Comparison of ENCODE assay signal across 3 cellular contexts in the genomic region with DNA sequence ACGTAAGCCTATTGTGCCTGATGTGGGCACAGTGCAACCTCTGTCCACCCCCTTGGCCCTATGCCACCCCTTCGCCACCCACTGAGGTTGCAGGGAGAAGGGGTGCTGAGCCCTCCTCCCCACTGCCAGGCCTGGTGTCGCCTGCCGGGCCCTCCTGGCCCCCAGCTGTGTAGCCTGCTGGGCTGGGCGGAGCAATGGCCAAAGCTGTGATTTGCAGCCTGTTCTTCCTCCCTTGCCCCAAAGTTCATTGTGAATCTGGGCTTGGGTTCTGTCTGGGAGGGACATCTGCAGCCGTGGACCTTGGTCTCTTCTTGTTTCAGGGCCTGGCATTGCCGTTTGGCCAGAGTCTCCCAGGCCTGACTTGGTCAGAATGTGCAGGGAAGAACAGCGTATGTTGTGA.
TF ChIP-seq lines count a peak whose summit lies in the region.

No MANE protein-coding gene starts in this region.

TF ChIP-seq in HEK293, 187 proteins besides CTCF, POLR2A, EP300 and RAD21 (continued from another document):
- TF ChIP-seq, protein P1, sequence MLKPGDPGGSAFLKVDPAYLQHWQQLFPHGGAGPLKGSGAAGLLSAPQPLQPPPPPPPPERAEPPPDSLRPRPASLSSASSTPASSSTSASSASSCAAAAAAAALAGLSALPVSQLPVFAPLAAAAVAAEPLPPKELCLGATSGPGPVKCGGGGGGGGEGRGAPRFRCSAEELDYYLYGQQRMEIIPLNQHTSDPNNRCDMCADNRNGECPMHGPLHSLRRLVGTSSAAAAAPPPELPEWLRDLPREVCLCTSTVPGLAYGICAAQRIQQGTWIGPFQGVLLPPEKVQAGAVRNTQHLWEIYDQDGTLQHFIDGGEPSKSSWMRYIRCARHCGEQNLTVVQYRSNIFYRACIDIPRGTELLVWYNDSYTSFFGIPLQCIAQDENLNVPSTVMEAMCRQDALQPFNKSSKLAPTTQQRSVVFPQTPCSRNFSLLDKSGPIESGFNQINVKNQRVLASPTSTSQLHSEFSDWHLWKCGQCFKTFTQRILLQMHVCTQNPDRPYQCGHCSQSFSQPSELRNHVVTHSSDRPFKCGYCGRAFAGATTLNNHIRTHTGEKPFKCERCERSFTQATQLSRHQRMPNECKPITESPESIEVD (tag by site-specific recombination; IDR thresholded peaks at IDR 0.05), result no peak
- TF ChIP-seq ZNF140 (tag by site-specific recombination; IDR thresholded peaks at IDR 0.05), result no peak
- no peak for TF ChIP-seq ZNF223 (tag by site-specific recombination; IDR thresholded peaks at IDR 0.05)
- TF ChIP-seq GLIS1 (tag by site-specific recombination; IDR thresholded peaks at IDR 0.05), result peak; percentile 72
- TF ChIP-seq ZNF423 (tag by site-specific recombination; IDR thresholded peaks at IDR 0.05), result 0 out of 2 replicates have a peak, but pooled peaks have one; percentile 37
- TF ChIP-seq SP7 (tag by site-specific recombination; IDR thresholded peaks at IDR 0.05), result no peak

TF ChIP-seq in WTC11, 78 proteins besides CTCF, POLR2A, EP300 and RAD21 (continued from another document):
- no peak for TF ChIP-seq ZNF281 (CRISPR knock-in tag; IDR thresholded peaks at IDR 0.05)

TF ChIP-seq in liver, 16 proteins besides CTCF, POLR2A, EP300 and RAD21 (continued from another document):
- TF ChIP-seq MAX (IDR thresholded peaks at IDR 0.05), result no peak
- peak in 1 of 2 donors; percentile 31 for TF ChIP-seq JUND (IDR thresholded peaks at IDR 0.05)
- TF ChIP-seq FOXA1 (IDR thresholded peaks at IDR 0.05), result no peak
- peak; percentile 17 to 70 for TF ChIP-seq RXRA (IDR thresholded peaks at IDR 0.05)
- TF ChIP-seq ZBTB33 (IDR thresholded peaks at IDR 0.05), result no peak
- peak; percentile 60 for TF ChIP-seq YY1 (IDR thresholded peaks at IDR 0.05)
- TF ChIP-seq, protein P2, sequence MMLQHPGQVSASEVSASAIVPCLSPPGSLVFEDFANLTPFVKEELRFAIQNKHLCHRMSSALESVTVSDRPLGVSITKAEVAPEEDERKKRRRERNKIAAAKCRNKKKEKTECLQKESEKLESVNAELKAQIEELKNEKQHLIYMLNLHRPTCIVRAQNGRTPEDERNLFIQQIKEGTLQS (IDR thresholded peaks at IDR 0.05), result no peak
- TF ChIP-seq HNF4G (IDR thresholded peaks at IDR 0.05), result peak; percentile 63
- TF ChIP-seq SP1 (IDR thresholded peaks at IDR 0.05), result peak; percentile 83
- peak; percentile 76 to 93 for TF ChIP-seq HNF4A (conservative IDR thresholded peaks at IDR 0.05)
- no peak for TF ChIP-seq FOXA2 (IDR thresholded peaks at IDR 0.05)
